8 cellular contexts compared by ENCODE assay signal in the genomic region with DNA sequence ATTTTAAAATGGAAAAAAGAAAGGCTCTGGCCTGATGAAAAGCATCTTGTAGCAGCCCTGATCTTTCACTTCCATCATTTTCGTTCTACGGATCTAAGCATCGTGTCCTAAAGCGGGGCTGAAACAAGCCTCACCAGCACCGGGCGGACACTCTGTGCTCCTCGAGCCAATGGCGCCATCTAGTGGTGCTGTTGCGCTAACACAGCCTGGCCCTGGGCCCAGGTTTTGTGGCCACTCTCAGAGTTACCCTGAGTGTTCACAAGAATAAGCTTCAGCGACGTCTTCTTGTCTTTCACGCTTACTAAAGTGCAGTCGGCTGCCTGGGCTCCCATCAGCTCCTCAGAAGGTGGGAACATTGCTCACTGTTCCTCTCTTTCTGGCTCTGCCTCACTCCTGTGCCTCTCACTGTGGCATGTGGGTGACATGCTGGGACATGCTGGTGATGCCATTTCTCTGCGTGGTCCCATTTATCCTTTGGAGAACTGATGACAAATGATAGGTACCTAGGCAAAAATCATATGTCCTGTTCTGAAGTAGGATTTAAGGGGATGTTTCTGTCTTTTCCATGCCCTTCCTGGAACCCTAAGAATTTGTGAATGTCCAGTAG. TPM values are rescaled to one million over a fixed set of nuclear protein-coding genes. Genes with fewer than 3 reads are reported as not detected.
DNase-seq lines count a peak whose midpoint lies in the region; ATAC-seq and TF ChIP-seq lines count a peak whose summit lies in the region.

No MANE protein-coding gene starts in this region.

- ATAC-seq in GM18870 (IDR thresholded peaks at IDR 0.05; ENCODE audit: unreplicated experiment), result peak; percentile 80
- peak; percentile 95 for ATAC-seq in HG03066 (IDR thresholded peaks at IDR 0.05; ENCODE audit: low read depth, unreplicated experiment)
- ATAC-seq in right lobe of liver, result peak; percentile 98 to 99 (median 99)

- H3K27ac ChIP-seq in right lobe of liver, result no peak overlapping the region

- 8% methylated on average over 12 of the region's 14 CpGs for WGBS in right lobe of liver (ENCODE audit: insufficient coverage, low coverage, low lambda C conversion rate, missing lambda C conversion rate)

- no peaks in the 10 kb centered on the region for H3K9me3 ChIP-seq in right lobe of liver

- H3K4me3 ChIP-seq in right lobe of liver, result no peak overlapping the region

- TF ChIP-seq POLR2A in right lobe of liver (IDR thresholded peaks at IDR 0.05), result no peak

- intact Hi-C loops in right lobe of liver (cut with DNase I), result loop anchor here in 1 of 2 donors (5.0 kb wide), 1 partner anchor 117 kb away; no protein-coding TSS in a partner anchor

- TF ChIP-seq CTCF in right lobe of liver (IDR thresholded peaks at IDR 0.05), result peak; percentile 95 to 100 (median 99)

- H3K36me3 ChIP-seq in right lobe of liver, result no peaks in the 10 kb centered on the region

- H3K27me3 ChIP-seq in right lobe of liver, result no peaks in the 10 kb centered on the region

- H3K4me1 ChIP-seq in right lobe of liver, result no peaks in the 10 kb centered on the region

- DNase-seq in Ammon's horn (ENCODE audit: low spot score) (peak; percentile 91), NCI-H2171 (lab: John Stamatoyannopoulos, UW) (peak; percentile 77), cerebellum (ENCODE audit: low spot score) (peak; percentile 44), right lobe of liver (peak; percentile 78 to 83 (median 82))
- peak; percentile 78 for DNase-seq in activated CD4-positive, CD25-positive, alpha-beta regulatory T cell treated with anti-CD3 and anti-CD28 coated beads, Interleukin-2, amount 50 U/mL, for 72 hours
- DNase-seq in stimulated activated CD4-positive, alpha-beta T cell treated with anti-CD3 and anti-CD28 coated beads, TNF-alpha, amount 100 ng/mL, for 4 hours (ENCODE audit: low read depth in 3 of 3), result peak; percentile 48 to 60 (median 58)

RNA-seq across cellular contexts. Expression of a gene that starts 32.7 kb away (rescaled TPM):
- not detected for total RNA-seq in cerebellum
- total RNA-seq in right lobe of liver, result not detected

RNA-seq across cellular contexts. Expression of a gene that starts 41.0 kb away (rescaled TPM):
- total RNA-seq in cerebellum, result 0.45 TPM
- under 1 TPM in 1 of 6 experiments, not detected in 5; 0.49 TPM for total RNA-seq in right lobe of liver
